In genomic region chr5:153276151-153276550, GRCh38 we compare ENCODE assay signal across 11 cellular contexts.
A peak's percentile ranks its signal among the peaks of the same experiment; 100 is the strongest.
DNase-seq lines count a peak whose midpoint lies in the region; ATAC-seq and TF ChIP-seq lines count a peak whose summit lies in the region.
"Had no signal": no experiment of that assay in that cellular context is flagged by ENCODE, and none has a peak within 500 bp of the region (broad histone marks: within the 10 kb centered on the region; RNA-seq: fewer than 3 reads in every experiment).

No MANE protein-coding gene starts in this region.

- H3K4me3 ChIP-seq in CD8-positive, alpha-beta T cell (ENCODE audit: low read depth, low read length): no peak overlapping the region
- H3K4me3 ChIP-seq: upper lobe of left lung had no signal

- H3K36me3 ChIP-seq in CD8-positive, alpha-beta T cell (ENCODE audit: insufficient read depth, low read length): no peaks in the 10 kb centered on the region
- H3K36me3 ChIP-seq: upper lobe of left lung had no signal

- intact Hi-C loops in activated CD4-positive, alpha-beta T cell treated with anti-CD3 and anti-CD28 coated beads for 36 hours (cut with DNase I, micrococcal nuclease): no loop called here
- intact Hi-C loops in CD8-positive, alpha-beta T cell (cut with DNase I, micrococcal nuclease): no loop called here

- TF ChIP-seq CTCF in progenitor cell of endocrine pancreas (IDR thresholded peaks at IDR 0.05; ENCODE audit: unreplicated experiment): no peak
- TF ChIP-seq CTCF in CD8-positive, alpha-beta T cell (IDR thresholded peaks at IDR 0.05): no peak

- CTCF ChIA-PET in activated CD4-positive, alpha-beta T cell treated with anti-CD3 and anti-CD28 coated beads for 36 hours (lab: Charles Lee): no interaction called here
- CTCF ChIA-PET in CD8-positive, alpha-beta T cell (lab: Charles Lee): no interaction called here

- no peaks in the 10 kb centered on the region for H3K4me1 Mint-ChIP-seq in activated CD4-positive, alpha-beta T cell treated with anti-CD3 and anti-CD28 coated beads for 36 hours
- no peaks in the 10 kb centered on the region for H3K4me1 Mint-ChIP-seq in progenitor cell of endocrine pancreas (ENCODE audit: low read depth)
- H3K4me1 Mint-ChIP-seq in CD8-positive, alpha-beta T cell (ENCODE audit: low read depth): no peaks in the 10 kb centered on the region

- no peak for ATAC-seq in activated CD4-positive, alpha-beta T cell treated with anti-CD3 and anti-CD28 coated beads for 36 hours
- no peak for ATAC-seq in CD8-positive, alpha-beta T cell
- ATAC-seq: esophagus mucosa had no signal

- POLR2A ChIA-PET in activated CD4-positive, alpha-beta T cell treated with anti-CD3 and anti-CD28 coated beads for 36 hours (lab: Charles Lee): no interaction called here
- POLR2A ChIA-PET in CD8-positive, alpha-beta T cell (lab: Charles Lee): no interaction called here

- H3K4me1 ChIP-seq in CD8-positive, alpha-beta T cell (ENCODE audit: insufficient read depth, low read length): no peaks in the 10 kb centered on the region
- H3K4me1 ChIP-seq: upper lobe of left lung had no signal

- peak; percentile 44 for DNase-seq in activated CD4-positive, alpha-beta T cell treated with anti-CD3 and anti-CD28 coated beads for 36 hours
- DNase-seq in activated CD4-positive, alpha-beta T cell treated with anti-CD3 and anti-CD28 coated beads, Interleukin-2, amount 50 U/mL, for 4 hours: no peak
- DNase-seq in NCI-H460 (ENCODE audit: extremely low read depth, low read depth): peak; percentile 12
- peak; percentile 27 for DNase-seq in dermis blood vessel endothelial cell
- peak; percentile 63 for DNase-seq in progenitor cell of endocrine pancreas (ENCODE audit: low spot score, unreplicated experiment)
- no peak for DNase-seq in stimulated activated naive CD4-positive, alpha-beta T cell treated with Interleukin-2 at 50 U/mL for 16 hours (lab: John Stamatoyannopoulos, UW)
- no peak for DNase-seq in activated T-cell treated with anti-CD3 and anti-CD28 coated beads, Interleukin-2, amount 50 U/mL, for 1 hour
- DNase-seq in CD8-positive, alpha-beta T cell: no peak
- DNase-seq: NCI-H1417, upper lobe of left lung had no signal

- no peak overlapping the region for H3K27ac ChIP-seq in CD8-positive, alpha-beta T cell (ENCODE audit: low read depth, low read length)
- H3K27ac ChIP-seq: upper lobe of left lung had no signal

- no peaks in the 10 kb centered on the region for H3K36me3 Mint-ChIP-seq in activated CD4-positive, alpha-beta T cell treated with anti-CD3 and anti-CD28 coated beads for 36 hours (ENCODE audit: low read depth)
- no peaks in the 10 kb centered on the region for H3K36me3 Mint-ChIP-seq in progenitor cell of endocrine pancreas (ENCODE audit: insufficient read depth)
- no peaks in the 10 kb centered on the region for H3K36me3 Mint-ChIP-seq in CD8-positive, alpha-beta T cell

- H3K27me3 Mint-ChIP-seq in activated CD4-positive, alpha-beta T cell treated with anti-CD3 and anti-CD28 coated beads for 36 hours: no peaks in the 10 kb centered on the region
- no peaks in the 10 kb centered on the region for H3K27me3 Mint-ChIP-seq in progenitor cell of endocrine pancreas
- no peaks in the 10 kb centered on the region for H3K27me3 Mint-ChIP-seq in CD8-positive, alpha-beta T cell (ENCODE audit: low read depth)

- no peaks in the 10 kb centered on the region for H3K27me3 ChIP-seq in CD8-positive, alpha-beta T cell (ENCODE audit: insufficient read depth, low read length)
- H3K27me3 ChIP-seq: upper lobe of left lung had no signal

- no peak overlapping the region for H3K4me3 Mint-ChIP-seq in activated CD4-positive, alpha-beta T cell treated with anti-CD3 and anti-CD28 coated beads for 36 hours
- H3K4me3 Mint-ChIP-seq in progenitor cell of endocrine pancreas (ENCODE audit: low read depth): no peak overlapping the region
- H3K4me3 Mint-ChIP-seq in CD8-positive, alpha-beta T cell: no peak overlapping the region

- H3K27ac Mint-ChIP-seq in activated CD4-positive, alpha-beta T cell treated with anti-CD3 and anti-CD28 coated beads for 36 hours: no peak overlapping the region
- no peak overlapping the region for H3K27ac Mint-ChIP-seq in progenitor cell of endocrine pancreas
- no peak overlapping the region for H3K27ac Mint-ChIP-seq in CD8-positive, alpha-beta T cell

- H3K9me3 Mint-ChIP-seq in activated CD4-positive, alpha-beta T cell treated with anti-CD3 and anti-CD28 coated beads for 36 hours (ENCODE audit: low read depth): peaks cover 2% of the 10 kb centered on the region
- no peaks in the 10 kb centered on the region for H3K9me3 Mint-ChIP-seq in progenitor cell of endocrine pancreas (ENCODE audit: low read depth)
- peaks cover 13% of the 10 kb centered on the region for H3K9me3 Mint-ChIP-seq in CD8-positive, alpha-beta T cell

- H3K9me3 ChIP-seq in CD8-positive, alpha-beta T cell (ENCODE audit: low read length): no peaks in the 10 kb centered on the region
- H3K9me3 ChIP-seq: upper lobe of left lung had no signal

Comparison
In these comparisons a context has a peak if more than half of its experiments do, and no peak if none do; other contexts are left out.
1. DNase-seq: peak in activated CD4-positive, alpha-beta T cell treated with anti-CD3 and anti-CD28 coated beads for 36 hours (single experiment), NCI-H460 (single experiment), dermis blood vessel endothelial cell (single experiment) and progenitor cell of endocrine pancreas (single experiment); none in activated CD4-positive, alpha-beta T cell treated with anti-CD3 and anti-CD28 coated beads, Interleukin-2, amount 50 U/mL, for 4 hours (0 of 2), stimulated activated naive CD4-positive, alpha-beta T cell treated with Interleukin-2 at 50 U/mL for 16 hours (single experiment), activated T-cell treated with anti-CD3 and anti-CD28 coated beads, Interleukin-2, amount 50 U/mL, for 1 hour (single experiment) and CD8-positive, alpha-beta T cell (0 of 7).